In the genomic region with DNA sequence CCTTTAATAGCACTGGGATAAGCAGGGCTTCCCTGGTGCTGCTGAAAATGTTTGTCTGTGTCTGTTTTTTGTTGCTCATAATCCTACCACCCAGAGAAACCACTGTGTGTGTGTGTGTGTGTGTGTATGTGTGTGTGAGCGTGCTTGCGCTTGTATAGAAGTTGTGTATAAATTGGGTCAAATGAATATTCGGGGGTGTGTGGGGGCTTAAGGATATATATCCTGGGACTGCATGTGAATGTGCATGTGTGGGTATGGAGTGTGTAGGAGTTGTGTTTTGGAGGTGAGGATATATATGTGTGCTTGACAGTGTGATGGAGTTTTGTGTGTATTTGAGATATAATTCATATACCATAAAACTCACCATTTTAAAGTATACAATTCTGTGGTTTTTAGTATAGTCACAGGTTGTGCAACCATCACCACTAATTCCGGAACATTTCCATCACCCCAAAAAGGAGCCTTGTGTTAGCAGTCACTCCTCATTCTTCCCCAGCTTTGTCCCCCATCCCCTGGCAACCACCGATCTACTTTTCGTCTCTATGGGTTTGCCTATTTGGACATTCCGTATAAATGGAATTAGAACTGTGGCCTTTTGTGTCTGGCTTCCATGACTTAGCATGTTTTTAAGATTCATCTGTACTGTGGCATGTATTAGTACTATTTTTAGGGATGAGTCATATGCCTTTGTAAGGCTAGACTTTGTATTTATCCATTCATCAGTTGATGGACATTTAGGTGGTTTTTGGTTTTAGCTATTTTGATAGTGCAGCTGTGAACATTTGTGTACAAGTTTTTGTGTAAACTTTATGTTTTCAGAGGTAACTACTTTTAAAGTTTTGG, we compare ENCODE assay signal across 12 cellular contexts. TPM values are rescaled to one million over a fixed set of nuclear protein-coding genes. Genes with fewer than 3 reads are reported as not detected.
DNase-seq lines count a peak whose midpoint lies in the region; ATAC-seq, FAIRE-seq and TF ChIP-seq lines count a peak whose summit lies in the region.
"Had no signal": no experiment of that assay in that cellular context is flagged by ENCODE, and none has a peak within 500 bp of the region (broad histone marks: within the 10 kb centered on the region; RNA-seq: fewer than 3 reads in every experiment).

No MANE protein-coding gene starts in this region.

- H3K27me3 ChIP-seq in esophagus squamous epithelium, result no peaks in the 10 kb centered on the region

- DNase-seq in AG08395 (ENCODE audit: low spot score) (peak; percentile 44), LHCN-M2 (ENCODE audit: low read depth) (peak; percentile 80), cardiac fibroblast (ENCODE audit: low read depth in 2 of 2) (peak; percentile 51 to 80), midbrain (lab: John Stamatoyannopoulos, UW) (peak; percentile 62), HTR-8/SVneo (ENCODE audit: insufficient read length, low spot score) (no peak), esophagus squamous epithelium (lab: John Stamatoyannopoulos, UW) (no peak), DMS79 (lab: John Stamatoyannopoulos, UW) (no peak)
- DNase-seq in naive thymus-derived CD8-positive, alpha-beta T cell, result no peak
- DNase-seq: activated CD4-positive, CD25-positive, alpha-beta regulatory T cell; aorta; CD8-positive, alpha-beta memory T cell; NCI-H226 had no signal

- peaks cover 0 to 10% (median 5%) of the 10 kb centered on the region in 3 donors for H3K36me3 Mint-ChIP-seq in naive thymus-derived CD8-positive, alpha-beta T cell

- peak overlapping the region in 1 of 10 donors; percentile 37 for H3K27ac Mint-ChIP-seq in naive thymus-derived CD8-positive, alpha-beta T cell
- H3K27ac Mint-ChIP-seq: CD8-positive, alpha-beta memory T cell had no signal

- H3K27ac ChIP-seq in esophagus squamous epithelium, result peak overlapping the region in 2 of 4 donors; percentile 10 to 33

- no peak for ATAC-seq in naive thymus-derived CD8-positive, alpha-beta T cell

- H3K9me3 ChIP-seq in esophagus squamous epithelium, result no peaks in the 10 kb centered on the region

- H3K9me3 Mint-ChIP-seq in naive thymus-derived CD8-positive, alpha-beta T cell, result no peaks in the 10 kb centered on the region
- H3K9me3 Mint-ChIP-seq: CD8-positive, alpha-beta memory T cell had no signal

- intact Hi-C loops in esophagus squamous epithelium (cut with DNase I), result no loop called here

- POLR2A ChIA-PET in naive thymus-derived CD8-positive, alpha-beta T cell (lab: Charles Lee), result interaction anchor here (0.6 kb wide), 1 partner anchor 192 kb away, joined by 7 read pairs; no protein-coding TSS in a partner anchor

- no peak for TF ChIP-seq POLR2A in esophagus squamous epithelium (IDR thresholded peaks at IDR 0.05)

- H3K4me1 ChIP-seq in esophagus squamous epithelium, result peaks cover 0 to 16% (median 0%) of the 10 kb centered on the region in 3 donors

- no peak for FAIRE-seq in HTR-8/SVneo (lab: Jason Lieb, UNC)

- WGBS in esophagus squamous epithelium, 2 donors, result 70 to 73% methylated on average over 7 of the region's 7 CpGs

- no peaks in the 10 kb centered on the region for H3K27me3 Mint-ChIP-seq in naive thymus-derived CD8-positive, alpha-beta T cell
- H3K27me3 Mint-ChIP-seq: CD8-positive, alpha-beta memory T cell had no signal

- H3K4me3 Mint-ChIP-seq in naive thymus-derived CD8-positive, alpha-beta T cell, result no peak overlapping the region
- H3K4me3 Mint-ChIP-seq: CD8-positive, alpha-beta memory T cell had no signal

- H3K36me3 ChIP-seq in esophagus squamous epithelium, result peaks cover 0 to 6% (median 0%) of the 10 kb centered on the region in 3 donors

- TF ChIP-seq CTCF in cardiac fibroblast (IDR thresholded peaks at IDR 0.05; ENCODE audit: low read depth, low read length), result no peak
- no peak for TF ChIP-seq CTCF in esophagus squamous epithelium (IDR thresholded peaks at IDR 0.05)

- peaks cover 29 to 85% (median 39%) of the 10 kb centered on the region in 4 donors for H3K4me1 Mint-ChIP-seq in naive thymus-derived CD8-positive, alpha-beta T cell
- H3K4me1 Mint-ChIP-seq: CD8-positive, alpha-beta memory T cell had no signal

- H3K4me3 ChIP-seq in cardiac fibroblast (replicated peaks in 1 of 2; ENCODE audit: low read depth in 2 of 2, low read length in 2 of 2) (no peak overlapping the region), esophagus squamous epithelium (no peak overlapping the region)

RNA-seq across cellular contexts. Expression of gene TCTN1, which starts 25.6 kb away (rescaled TPM):
- total RNA-seq in LHCN-M2 (2014; rRNA removed) (34.3 TPM in 2 replicates), esophagus squamous epithelium (10 to 100 TPM in 2 of 4 donors, 1 to 10 TPM in 2; 4.4 to 15.6 (median 8.8) TPM)
- polyA plus RNA-seq in LHCN-M2 (2012), result 18.2 TPM
- total RNA-seq in naive thymus-derived CD8-positive, alpha-beta T cell, result 10 to 100 TPM; 13.4 to 16.2 TPM
- polyA plus RNA-seq in naive thymus-derived CD8-positive, alpha-beta T cell, result 10 to 100 TPM in 2 of 3 donors, 1 to 10 TPM in 1; 8.7 to 16.4 (median 13.6) TPM

RNA-seq across cellular contexts. Expression of gene HVCN1, which starts 49.4 kb away (rescaled TPM):
- total RNA-seq in LHCN-M2 (2014; rRNA removed), result 4.3 and 4.9 TPM in 2 replicates
- polyA plus RNA-seq in LHCN-M2 (2012), result 4.5 TPM
- total RNA-seq in esophagus squamous epithelium, result 1 to 10 TPM; 1.0 to 5.7 (median 1.7) TPM
- total RNA-seq in naive thymus-derived CD8-positive, alpha-beta T cell, result 10 to 100 TPM; 21.0 to 21.2 TPM
- polyA plus RNA-seq in naive thymus-derived CD8-positive, alpha-beta T cell, result 10 to 100 TPM; 17.3 to 24.5 (median 20.1) TPM

RNA-seq across cellular contexts. Expression of gene PPTC7, which starts 56.4 kb away (rescaled TPM):
- 4.8 and 9.2 TPM in 2 replicates for total RNA-seq in LHCN-M2 (2014; rRNA removed)
- 4.2 TPM for polyA plus RNA-seq in LHCN-M2 (2012)
- total RNA-seq in esophagus squamous epithelium, result 10 to 100 TPM; 14.8 to 30.5 (median 19.2) TPM
- total RNA-seq in naive thymus-derived CD8-positive, alpha-beta T cell, result 10 to 100 TPM; 34.4 to 34.8 TPM
- polyA plus RNA-seq in naive thymus-derived CD8-positive, alpha-beta T cell, result 10 to 100 TPM in 1 of 3 donors, 1 to 10 TPM in 2; 7.6 to 10.2 (median 9.6) TPM

Comparison
In these comparisons a context has a peak if more than half of its experiments do, and no peak if none do; other contexts are left out.
1. DNase-seq: peak in AG08395 (single experiment), LHCN-M2 (single experiment), cardiac fibroblast (2 of 2) and midbrain (single experiment); none in HTR-8/SVneo (single experiment), esophagus squamous epithelium (single experiment), naive thymus-derived CD8-positive, alpha-beta T cell (0 of 10) and DMS79 (single experiment).